Comparison of ENCODE assay signal across 15 cellular contexts in the genomic region with DNA sequence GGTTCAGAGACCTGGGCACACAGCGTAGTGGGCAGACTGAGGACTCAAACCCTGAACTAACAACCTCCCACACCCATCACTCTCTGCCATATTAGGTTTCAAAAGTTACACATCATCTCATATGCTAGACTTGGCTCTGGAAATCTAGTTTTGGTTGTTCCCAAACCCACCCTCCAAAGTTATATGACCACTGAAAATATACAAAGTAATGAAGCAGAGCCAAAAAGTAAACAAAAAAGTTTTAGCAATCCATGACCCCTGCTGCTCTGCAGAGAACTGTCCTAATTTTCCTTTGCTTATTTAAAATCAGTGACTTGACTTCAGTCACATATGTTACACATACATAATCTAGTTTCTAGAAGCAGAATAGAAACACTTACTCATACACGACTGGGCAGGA.
A peak's percentile ranks its signal among the peaks of the same experiment; 100 is the strongest.
DNase-seq lines count a peak whose midpoint lies in the region; ATAC-seq and TF ChIP-seq lines count a peak whose summit lies in the region.
"Had no signal": no experiment of that assay in that cellular context is flagged by ENCODE, and none has a peak within 500 bp of the region (broad histone marks: within the 10 kb centered on the region; RNA-seq: fewer than 3 reads in every experiment).

No MANE protein-coding gene starts in this region.

- H3K4me1 ChIP-seq in IMR-90 (ENCODE audit: control insufficient read depth, insufficient read depth, low read length), result peaks cover 19% of the 10 kb centered on the region
- peaks cover 7 to 19% of the 10 kb centered on the region in 2 experiments for H3K4me1 ChIP-seq in trophoblast cell (ENCODE audit: control insufficient read depth in 1 of 2, insufficient read depth in 2 of 2, low read length in 2 of 2)

- no peaks in the 10 kb centered on the region for H3K36me3 ChIP-seq in IMR-90 (ENCODE audit: control insufficient read depth, insufficient read depth, low read length)
- no peaks in the 10 kb centered on the region for H3K36me3 ChIP-seq in trophoblast cell (ENCODE audit: control insufficient read depth in 1 of 2, insufficient read depth in 2 of 2, low read length in 2 of 2)
- H3K36me3 ChIP-seq: BLaER1 treated with 17β-estradiol and CSF1 and Interleukin-3, amounts not matched to agents 10 nM and 100 nM had no signal

- H4K8ac ChIP-seq in IMR-90 (ENCODE audit: low read depth in 2 of 2, low read length in 2 of 2) (no peak overlapping the region), trophoblast cell (ENCODE audit: low read depth, low read length) (no peak overlapping the region)

- TF ChIP-seq RAD21 in IMR-90 (IDR thresholded peaks at IDR 0.05; ENCODE audit: low read length), result no peak

- intact Hi-C loops in IMR-90 (cut with micrococcal nuclease), result no loop called here

- H2BK120ac ChIP-seq in IMR-90 (ENCODE audit: low read depth, low read length) (peak overlapping the region; percentile 37; the same call in 1 of the 2 replicates), trophoblast cell (ENCODE audit: insufficient read depth, low read length, poor library complexity) (no peak overlapping the region)

- CTCF ChIA-PET in IMR-90 (lab: Yijun Ruan, JAX), result no interaction called here

- ATAC-seq in IMR-90 (ENCODE audit: low read depth) (peak; percentile 22), HG02852 (IDR thresholded peaks at IDR 0.05; ENCODE audit: unreplicated experiment) (no peak)
- ATAC-seq: CD8-positive, alpha-beta T cell; GM23338; HCT116; HepG2 had no signal

- peak overlapping the region; percentile 85; the same call in 1 of the 2 replicates for H3K18ac ChIP-seq in IMR-90 (ENCODE audit: low read depth, low read length)
- H3K18ac ChIP-seq in trophoblast cell (ENCODE audit: low read length), result no peak overlapping the region

- no peak overlapping the region for H4K12ac ChIP-seq in trophoblast cell (ENCODE audit: low read depth, low read length)

- whole genome bisulfite sequencing in IMR-90 (ENCODE audit: extremely low coverage in 2 of 2, insufficient read length in 1 of 2), 2 experiments, result no CpG with 5 or more reads among the region's 2 CpGs
- WGBS in trophoblast cell (ENCODE audit: extremely low coverage, insufficient coverage, insufficient read length), result no CpG with 5 or more reads among the region's 2 CpGs

- peak overlapping the region; percentile 37; the same call in 1 of the 2 replicates for H4K5ac ChIP-seq in IMR-90 (ENCODE audit: low read depth, low read length)

- dilution Hi-C loops in IMR-90 (cut with HindIII; ENCODE audit: low sequenced_read_pairs, unreplicated experiment), result no loop called here

- no peak overlapping the region for H3K23ac ChIP-seq in IMR-90 (ENCODE audit: low read depth, low read length)
- H3K23ac ChIP-seq in trophoblast cell (ENCODE audit: low read length), result no peak overlapping the region

- no peak overlapping the region for H3K9ac ChIP-seq in IMR-90 (ENCODE audit: low read depth, low read length)
- no peak overlapping the region for H3K9ac ChIP-seq in trophoblast cell (ENCODE audit: low read length)
- H3K9ac ChIP-seq: BLaER1 treated with 17β-estradiol and CSF1 and Interleukin-3, amounts not matched to agents 10 nM and 100 nM had no signal

- TF ChIP-seq POLR2A in IMR-90 (IDR thresholded peaks at IDR 0.05; ENCODE audit: low read depth, low read length), result no peak

- no peaks in the 10 kb centered on the region for H3K79me1 ChIP-seq in IMR-90 (ENCODE audit: low read depth in 1 of 2, low read length in 2 of 2)
- peaks cover 10% of the 10 kb centered on the region for H3K79me1 ChIP-seq in trophoblast cell (ENCODE audit: low read length)

- H3K4me3 ChIP-seq in IMR-90 (ENCODE audit: insufficient read depth, low read depth, low read length) (no peak overlapping the region), trophoblast cell (ENCODE audit: low read depth, low read length) (no peak overlapping the region)
- H3K4me3 ChIP-seq: BLaER1 treated with 17β-estradiol and CSF1 and Interleukin-3, amounts not matched to agents 10 nM and 100 nM; GM23338 had no signal

- H3K4ac ChIP-seq in IMR-90 (ENCODE audit: low read depth, low read length) (peak overlapping the region; percentile 52), trophoblast cell (ENCODE audit: low read depth, low read length) (no peak overlapping the region)

- BruUV-seq in IMR-90 (replicated peaks; lab: Mats Ljungman, UMichigan), result no TSS peak

- H3K56ac ChIP-seq in IMR-90 (ENCODE audit: extremely low read depth, insufficient read depth, low read length), result no peak overlapping the region

- no peak overlapping the region for H2BK5ac ChIP-seq in IMR-90 (ENCODE audit: low read depth, low read length, poor library complexity, severe bottlenecking)
- H2BK5ac ChIP-seq in trophoblast cell (ENCODE audit: low read depth, low read length, poor library complexity), result no peak overlapping the region

- H3K9me3 ChIP-seq in IMR-90 (ENCODE audit: control insufficient read depth, insufficient read depth, low read length) (no peaks in the 10 kb centered on the region), trophoblast cell (ENCODE audit: insufficient read depth, low read depth, low read length) (no peaks in the 10 kb centered on the region)

- H3K27me3 ChIP-seq in IMR-90 (ENCODE audit: control insufficient read depth, insufficient read depth, low read length), result no peaks in the 10 kb centered on the region
- H3K27me3 ChIP-seq in trophoblast cell (ENCODE audit: insufficient read depth, low read length), result no peaks in the 10 kb centered on the region
- H3K27me3 ChIP-seq: BLaER1 treated with 17β-estradiol and CSF1 and Interleukin-3, amounts not matched to agents 10 nM and 100 nM had no signal

- H3K27ac ChIP-seq in IMR-90 (ENCODE audit: insufficient read depth, low read length) (peak overlapping the region; percentile 62; the same call in 1 of the 2 replicates), trophoblast cell (ENCODE audit: low read depth, low read length) (no peak overlapping the region)
- H3K27ac ChIP-seq: BLaER1 treated with 17β-estradiol and CSF1 and Interleukin-3, amounts not matched to agents 10 nM and 100 nM had no signal

- no peaks in the 10 kb centered on the region for H3K79me2 ChIP-seq in trophoblast cell (ENCODE audit: control insufficient read depth, insufficient read depth, low read length, poor library complexity)

- POLR2A ChIA-PET in IMR-90 (lab: Charles Lee; ENCODE audit: unreplicated experiment), result no interaction called here

- H2BK15ac ChIP-seq in IMR-90 (ENCODE audit: low read depth, low read length), result no peak overlapping the region

- no peak overlapping the region for H4K91ac ChIP-seq in IMR-90 (ENCODE audit: insufficient read depth, low read depth, low read length)
- peak overlapping the region; percentile 51 for H4K91ac ChIP-seq in trophoblast cell (ENCODE audit: low read depth, low read length)

- H3K9me1 ChIP-seq in IMR-90 (ENCODE audit: insufficient read depth, low read length), result peaks cover 7% of the 10 kb centered on the region

- in situ Hi-C loops in IMR-90 (cut with MboI; ENCODE audit: low sequenced_read_pairs), result no loop called here

- H2AK9ac ChIP-seq in IMR-90 (replicated peaks; ENCODE audit: low read depth, low read length, poor library complexity), result no peak overlapping the region

- H2AFZ ChIP-seq in IMR-90 (replicated peaks; ENCODE audit: low read length, poor library complexity) (no peak overlapping the region), trophoblast cell (ENCODE audit: insufficient read depth, low read length, poor library complexity) (peak overlapping the region; percentile 21)
- H2AFZ ChIP-seq: GM23338 had no signal

- peak overlapping the region; percentile 58; the same call in 1 of the 2 replicates for H2BK20ac ChIP-seq in IMR-90 (ENCODE audit: low read depth, low read length)

- H3K4me2 ChIP-seq in IMR-90 (ENCODE audit: low read depth, low read length) (peak overlapping the region; percentile 16; the same call in 1 of the 2 replicates), trophoblast cell (ENCODE audit: low read length) (no peak overlapping the region)
- H3K4me2 ChIP-seq: BLaER1 treated with 17β-estradiol and CSF1 and Interleukin-3, amounts not matched to agents 10 nM and 100 nM; GM23338 had no signal

- H2AK5ac ChIP-seq in IMR-90 (ENCODE audit: low read depth, low read length) (peak overlapping the region; percentile 45; the same call in 1 of the 2 replicates), trophoblast cell (ENCODE audit: low read length) (no peak overlapping the region)

- TF ChIP-seq CTCF in IMR-90 (conservative IDR thresholded peaks at IDR 0.05; ENCODE audit: low read depth, low read length), result no peak

- H4K20me1 ChIP-seq in IMR-90 (ENCODE audit: insufficient read depth, low read length), result no peaks in the 10 kb centered on the region
- H4K20me1 ChIP-seq: BLaER1 treated with 17β-estradiol and CSF1 and Interleukin-3, amounts not matched to agents 10 nM and 100 nM had no signal

- H2BK12ac ChIP-seq in trophoblast cell (ENCODE audit: low read length), result no peak overlapping the region

- peak; percentile 39 for DNase-seq in EH (ENCODE audit: low read depth)
- peak; percentile 49 for DNase-seq in IMR-90
- DNase-seq in fibroblast of gingiva (ENCODE audit: low read depth), result peak; percentile 27
- DNase-seq in trophoblast cell, result no peak
- no peak for DNase-seq in cortex of kidney (lab: John Stamatoyannopoulos, UW)
- DNase-seq: Calu3; CD8-positive, alpha-beta T cell; GF-D8; H7; HFFc6 had no signal

- H3K14ac ChIP-seq in IMR-90 (replicated peaks; ENCODE audit: low read depth, low read length) (no peak overlapping the region), trophoblast cell (ENCODE audit: low read length) (no peak overlapping the region)

TF ChIP-seq in IMR-90, 13 proteins besides CTCF, POLR2A, EP300 and RAD21:
- no peak for TF ChIP-seq BHLHE40 (IDR thresholded peaks at IDR 0.05; ENCODE audit: low read depth, low read length)
- TF ChIP-seq, protein P1, sequence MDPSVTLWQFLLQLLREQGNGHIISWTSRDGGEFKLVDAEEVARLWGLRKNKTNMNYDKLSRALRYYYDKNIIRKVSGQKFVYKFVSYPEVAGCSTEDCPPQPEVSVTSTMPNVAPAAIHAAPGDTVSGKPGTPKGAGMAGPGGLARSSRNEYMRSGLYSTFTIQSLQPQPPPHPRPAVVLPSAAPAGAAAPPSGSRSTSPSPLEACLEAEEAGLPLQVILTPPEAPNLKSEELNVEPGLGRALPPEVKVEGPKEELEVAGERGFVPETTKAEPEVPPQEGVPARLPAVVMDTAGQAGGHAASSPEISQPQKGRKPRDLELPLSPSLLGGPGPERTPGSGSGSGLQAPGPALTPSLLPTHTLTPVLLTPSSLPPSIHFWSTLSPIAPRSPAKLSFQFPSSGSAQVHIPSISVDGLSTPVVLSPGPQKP (IDR thresholded peaks at IDR 0.05; ENCODE audit: borderline replicate concordance, low read depth, low read length), result no peak
- TF ChIP-seq CEBPB (IDR thresholded peaks at IDR 0.05; ENCODE audit: low read depth, low read length), result no peak

Comparison
In these comparisons a context has a peak if more than half of its experiments do, and no peak if none do; other contexts are left out.
1. DNase-seq: peak in EH (single experiment), IMR-90 (single experiment) and fibroblast of gingiva (single experiment); none in trophoblast cell (0 of 2) and cortex of kidney (single experiment).